Comparison of ENCODE assay signal across 16 cellular contexts in the genomic region with DNA sequence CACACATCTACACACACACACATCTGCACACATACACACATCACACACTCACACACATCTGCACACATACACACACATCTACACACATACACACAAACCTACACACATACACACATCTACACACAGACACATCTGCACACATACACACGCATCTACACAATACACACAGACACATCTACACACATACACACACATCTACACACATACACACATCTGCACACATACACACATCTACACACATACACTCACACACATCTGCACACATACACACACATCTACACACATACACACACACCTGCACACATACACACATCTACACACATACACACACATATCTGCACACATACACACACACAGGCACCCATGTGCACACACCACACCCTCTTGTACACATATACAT. TPM values are rescaled to one million over a fixed set of nuclear protein-coding genes. Genes with fewer than 3 reads are reported as not detected.
DNase-seq lines count a peak whose midpoint lies in the region; ATAC-seq, FAIRE-seq and TF ChIP-seq lines count a peak whose summit lies in the region.
"Had no signal": no experiment of that assay in that cellular context is flagged by ENCODE, and none has a peak within 500 bp of the region (broad histone marks: within the 10 kb centered on the region; RNA-seq: fewer than 3 reads in every experiment).

No MANE protein-coding gene starts in this region.

- TF ChIP-seq CTCF in astrocyte (IDR thresholded peaks at IDR 0.05; ENCODE audit: insufficient read depth, low read depth, low read length) = no peak
- TF ChIP-seq CTCF in endothelial cell of umbilical vein (IDR thresholded peaks at IDR 0.05; ENCODE audit: extremely low read depth in 1 of 2, insufficient read depth in 1 of 2, low read depth in 1 of 2, low read length in 2 of 2) = no peak
- no peak for TF ChIP-seq CTCF in heart left ventricle (IDR thresholded peaks at IDR 0.05)

- no peak overlapping the region for H3K4me3 ChIP-seq in astrocyte (ENCODE audit: insufficient read depth, low read depth, low read length)
- no peak overlapping the region for H3K4me3 ChIP-seq in endothelial cell of umbilical vein (replicated peaks in 1 of 3; ENCODE audit: insufficient read depth in 1 of 3, low read depth in 1 of 3, low read length in 3 of 3)
- no peak overlapping the region for H3K4me3 ChIP-seq in neuronal stem cell (ENCODE audit: low read length in 2 of 2)
- H3K4me3 ChIP-seq in heart left ventricle = no peak overlapping the region
- H3K4me3 ChIP-seq: BLaER1 treated with 17β-estradiol and CSF1 and Interleukin-3, amounts not matched to agents 10 nM and 100 nM; GM23248 had no signal

- H3K27ac Mint-ChIP-seq in astrocyte (ENCODE audit: unreplicated experiment) = no peak overlapping the region
- H3K27ac Mint-ChIP-seq: CD4-positive, CD25-positive, alpha-beta regulatory T cell had no signal

- H3K4me2 ChIP-seq in astrocyte (ENCODE audit: low read length) = no peak overlapping the region
- H3K4me2 ChIP-seq in endothelial cell of umbilical vein (ENCODE audit: insufficient read depth, low read length) = no peak overlapping the region
- H3K4me2 ChIP-seq in neuronal stem cell (ENCODE audit: insufficient read depth, low read length, poor library complexity, severe bottlenecking) = no peak overlapping the region

- H3K27me3 ChIP-seq in astrocyte (ENCODE audit: insufficient read depth, low read length) (no peaks in the 10 kb centered on the region), endothelial cell of umbilical vein (ENCODE audit: control insufficient read depth in 2 of 2, insufficient read depth in 2 of 2, low read length in 2 of 2) (no peaks in the 10 kb centered on the region), neuronal stem cell (ENCODE audit: control insufficient read depth in 3 of 3, insufficient read depth in 3 of 3, low read depth in 1 of 3, low read length in 3 of 3) (peaks cover 0 to 7% (median 2%) of the 10 kb centered on the region in 3 experiments), heart left ventricle (peaks cover 0 to 14% (median 0%) of the 10 kb centered on the region in 9 donors)
- H3K27me3 ChIP-seq: BLaER1 treated with 17β-estradiol and CSF1 and Interleukin-3, amounts not matched to agents 10 nM and 100 nM had no signal

- peaks cover 4% of the 10 kb centered on the region for H3K9me3 Mint-ChIP-seq in astrocyte (ENCODE audit: unreplicated experiment)
- H3K9me3 Mint-ChIP-seq: CD4-positive, CD25-positive, alpha-beta regulatory T cell had no signal

- H3K4me3 Mint-ChIP-seq in astrocyte (ENCODE audit: unreplicated experiment) = no peak overlapping the region
- H3K4me3 Mint-ChIP-seq: CD4-positive, CD25-positive, alpha-beta regulatory T cell had no signal

- FAIRE-seq in GM12892 (lab: Jason Lieb, UNC) (peak; percentile 21), astrocyte (lab: Jason Lieb, UNC) (peak; percentile 86), endothelial cell of umbilical vein (lab: Jason Lieb, UNC) (peak; percentile 26)

- no peak overlapping the region for H3K18ac ChIP-seq in neuronal stem cell (ENCODE audit: low read length)

- H3K27ac ChIP-seq in astrocyte (ENCODE audit: low read depth, low read length) = no peak overlapping the region
- H3K27ac ChIP-seq in endothelial cell of umbilical vein (ENCODE audit: insufficient read depth, low read depth, low read length) = no peak overlapping the region
- no peak overlapping the region for H3K27ac ChIP-seq in neuronal stem cell (replicated peaks; ENCODE audit: low read length)
- no peak overlapping the region for H3K27ac ChIP-seq in heart left ventricle
- H3K27ac ChIP-seq: BLaER1 treated with 17β-estradiol and CSF1 and Interleukin-3, amounts not matched to agents 10 nM and 100 nM; GM23248 had no signal

- no peaks in the 10 kb centered on the region for H3K4me1 Mint-ChIP-seq in astrocyte (ENCODE audit: low read depth, unreplicated experiment)
- H3K4me1 Mint-ChIP-seq: CD4-positive, CD25-positive, alpha-beta regulatory T cell had no signal

- no peaks in the 10 kb centered on the region for H4K20me1 ChIP-seq in astrocyte (ENCODE audit: insufficient read depth, low read length)
- H4K20me1 ChIP-seq in endothelial cell of umbilical vein (replicated peaks; ENCODE audit: control insufficient read depth, extremely low read depth, insufficient read depth, low read length) = no peaks in the 10 kb centered on the region
- H4K20me1 ChIP-seq: BLaER1 treated with 17β-estradiol and CSF1 and Interleukin-3, amounts not matched to agents 10 nM and 100 nM had no signal

- no peaks in the 10 kb centered on the region for H3K79me1 ChIP-seq in neuronal stem cell (ENCODE audit: low read depth, low read length)

- dilution Hi-C loops in endothelial cell of umbilical vein (cut with MboI; ENCODE audit: extremely low pct_ligation_motif_present, low sequenced_read_pairs) = no loop called here

- no peak overlapping the region for H3K9ac ChIP-seq in astrocyte (ENCODE audit: low read length)
- no peak overlapping the region for H3K9ac ChIP-seq in endothelial cell of umbilical vein (replicated peaks; ENCODE audit: extremely low read depth, insufficient read depth, low read length)
- H3K9ac ChIP-seq in neuronal stem cell (ENCODE audit: low read depth, low read length, poor library complexity) = no peak overlapping the region
- H3K9ac ChIP-seq: BLaER1 treated with 17β-estradiol and CSF1 and Interleukin-3, amounts not matched to agents 10 nM and 100 nM; GM23248 had no signal

- peaks cover 2% of the 10 kb centered on the region for H3K36me3 Mint-ChIP-seq in astrocyte (ENCODE audit: low read depth, unreplicated experiment)
- H3K36me3 Mint-ChIP-seq: CD4-positive, CD25-positive, alpha-beta regulatory T cell had no signal

- H3K79me2 ChIP-seq in astrocyte (ENCODE audit: insufficient read depth, low read length) (no peaks in the 10 kb centered on the region), endothelial cell of umbilical vein (ENCODE audit: control insufficient read depth, insufficient read depth, low read length) (no peaks in the 10 kb centered on the region)

- H4K91ac ChIP-seq in neuronal stem cell (ENCODE audit: low read depth, low read length, poor library complexity) = no peak overlapping the region

- CTCF ChIA-PET in endothelial cell of umbilical vein (lab: Charles Lee) = interaction anchor here (1.3 to 1.4 kb wide), 2 partner anchors 53 to 95 kb away, joined by 3 to 8 read pairs; no protein-coding TSS in a partner anchor

- H4K8ac ChIP-seq in neuronal stem cell (ENCODE audit: low read depth, low read length) = no peak overlapping the region

- intact Hi-C loops in endothelial cell of umbilical vein (cut with micrococcal nuclease) = no loop called here
- intact Hi-C loops in heart left ventricle (cut with DNase I) = loop anchor here in 1 of 10 donors (10.0 kb wide), 1 partner anchor 471 kb away; no protein-coding TSS in a partner anchor

- peak overlapping the region; percentile 10 for H2AFZ ChIP-seq in astrocyte (ENCODE audit: low read depth, low read length)
- H2AFZ ChIP-seq in endothelial cell of umbilical vein (ENCODE audit: low read depth, low read length) = no peak overlapping the region
- H2AFZ ChIP-seq in neuronal stem cell (ENCODE audit: low read length) = no peak overlapping the region
- H2AFZ ChIP-seq: GM23248 had no signal

- H3K9me3 ChIP-seq in astrocyte (ENCODE audit: insufficient read depth, low read depth, low read length) = peaks cover 12% of the 10 kb centered on the region
- no peaks in the 10 kb centered on the region for H3K9me3 ChIP-seq in endothelial cell of umbilical vein (replicated peaks; ENCODE audit: control insufficient read depth, insufficient read depth, low read length)
- H3K9me3 ChIP-seq in neuronal stem cell (replicated peaks in 1 of 2; ENCODE audit: control insufficient read depth in 2 of 2, insufficient read depth in 1 of 2, low read depth in 1 of 2, low read length in 2 of 2) = peaks cover 0 to 8% of the 10 kb centered on the region in 2 donors
- H3K9me3 ChIP-seq in heart left ventricle = no peaks in the 10 kb centered on the region

- DNase-seq in GM12892 (ENCODE audit: insufficient read length) (no peak), astrocyte (ENCODE audit: low read depth) (no peak), endothelial cell of umbilical vein (ENCODE audit: low read depth, low spot score) (no peak), neuronal stem cell (ENCODE audit: low spot score) (no peak), heart left ventricle (no peak), HCEC 1CT (no peak)
- DNase-seq: ACHN; CD4-positive, CD25-positive, alpha-beta regulatory T cell; DMS 273 treated with DMSO at 0.1 percent for 48 hours; GM23248; KG1 had no signal

- no peak overlapping the region for H3K23ac ChIP-seq in neuronal stem cell (ENCODE audit: low read depth, low read length, poor library complexity)

- no peaks in the 10 kb centered on the region for H3K36me3 ChIP-seq in astrocyte (ENCODE audit: insufficient read depth, low read length)
- H3K36me3 ChIP-seq in endothelial cell of umbilical vein (ENCODE audit: control insufficient read depth in 2 of 2, extremely low read depth in 1 of 2, insufficient read depth in 2 of 2, low read length in 2 of 2) = no peaks in the 10 kb centered on the region
- H3K36me3 ChIP-seq in neuronal stem cell (replicated peaks in 1 of 2; ENCODE audit: control insufficient read depth in 2 of 2, insufficient read depth in 2 of 2, low read length in 2 of 2) = no peaks in the 10 kb centered on the region
- H3K36me3 ChIP-seq in heart left ventricle = no peaks in the 10 kb centered on the region
- H3K36me3 ChIP-seq: BLaER1 treated with 17β-estradiol and CSF1 and Interleukin-3, amounts not matched to agents 10 nM and 100 nM had no signal

- H2BK120ac ChIP-seq in neuronal stem cell (ENCODE audit: low read depth, low read length) = no peak overlapping the region

- H3K4me1 ChIP-seq in astrocyte (ENCODE audit: insufficient read depth, low read length) (no peaks in the 10 kb centered on the region), endothelial cell of umbilical vein (ENCODE audit: control insufficient read depth, extremely low read depth, insufficient read depth, low read length) (no peaks in the 10 kb centered on the region), neuronal stem cell (ENCODE audit: control insufficient read depth in 2 of 2, insufficient read depth in 1 of 2, low read depth in 1 of 2, low read length in 2 of 2) (no peaks in the 10 kb centered on the region), heart left ventricle (no peaks in the 10 kb centered on the region)

- H3K4ac ChIP-seq in neuronal stem cell (ENCODE audit: low read length) = no peak overlapping the region

- TF ChIP-seq POLR2A in GM12892 (IDR thresholded peaks at IDR 0.05; ENCODE audit: low read depth, low read length) (no peak), endothelial cell of umbilical vein (IDR thresholded peaks at IDR 0.05; ENCODE audit: low read depth, low read length) (no peak), heart left ventricle (IDR thresholded peaks at IDR 0.05) (no peak)

- H3K9me1 ChIP-seq in endothelial cell of umbilical vein (replicated peaks; ENCODE audit: control insufficient read depth, extremely low read depth, insufficient read depth, low read length) = no peaks in the 10 kb centered on the region

- ATAC-seq in heart left ventricle (no peak), HG02840 (IDR thresholded peaks at IDR 0.05; ENCODE audit: low FRiP score, unreplicated experiment) (no peak)

- H2AK5ac ChIP-seq in neuronal stem cell (ENCODE audit: low read depth, low read length) = no peak overlapping the region

- no CpG with 5 or more reads among the region's 1 CpG for WGBS in neuronal stem cell (ENCODE audit: extremely low coverage in 2 of 2, insufficient read length in 2 of 2, insufficient replicate concordance in 1 of 2), 2 donors
- 92 to 98% (median 96%) methylated on average over 1 of the region's 1 CpG for WGBS in heart left ventricle, 4 donors

- H3K14ac ChIP-seq in neuronal stem cell (ENCODE audit: low read length) = peak overlapping the region; percentile 79

- H2BK5ac ChIP-seq in neuronal stem cell (ENCODE audit: low read length) = no peak overlapping the region

- POLR2A ChIA-PET in endothelial cell of umbilical vein (lab: Charles Lee) = no interaction called here

- no peak overlapping the region for H2BK15ac ChIP-seq in neuronal stem cell (ENCODE audit: low read length)

- no TSS peak for BruUV-seq in endothelial cell of umbilical vein (replicated peaks; lab: Mats Ljungman, UMichigan)

- peaks cover 31% of the 10 kb centered on the region for H3K27me3 Mint-ChIP-seq in astrocyte (ENCODE audit: low read depth, unreplicated experiment)
- H3K27me3 Mint-ChIP-seq: CD4-positive, CD25-positive, alpha-beta regulatory T cell had no signal

- H2BK12ac ChIP-seq in neuronal stem cell (ENCODE audit: low read length) = no peak overlapping the region

RNA-seq across cellular contexts. Expression of a gene that starts 0.4 kb away (rescaled TPM):
- polyA plus RNA-seq in GM12892 (2012; ENCODE audit: missing spikeins) = not detected
- total RNA-seq in astrocyte (not detected in 2 replicates), endothelial cell of umbilical vein (not detected in 2 replicates), heart left ventricle (not detected)
- polyA plus RNA-seq in endothelial cell of umbilical vein (not detected in 2 replicates), heart left ventricle (not detected)
- not detected in 2 replicates for polyA plus RNA-seq in endothelial cell of umbilical vein (2011; cell fraction: cytosol; rRNA removed)
- not detected in 2 replicates for polyA plus RNA-seq in endothelial cell of umbilical vein (2011; cell fraction: nucleus; rRNA removed)
- not detected in 2 replicates for polyA plus RNA-seq in endothelial cell of umbilical vein (2012)
- polyA minus RNA-seq in endothelial cell of umbilical vein = not detected in 2 replicates
- polyA minus RNA-seq in endothelial cell of umbilical vein (2011; cell fraction: cytosol; rRNA and poly(A)+ RNA removed) = not detected
- polyA minus RNA-seq in endothelial cell of umbilical vein (2011; cell fraction: nucleus; rRNA and poly(A)+ RNA removed) = not detected in 2 replicates
- polyA plus RNA-seq in neuronal stem cell (2013, experiment 1 of 2) = not detected
- polyA plus RNA-seq in neuronal stem cell (2013, experiment 2 of 2) = not detected
- total RNA-seq: A172; CD4-positive, CD25-positive, alpha-beta regulatory T cell; Daoy; GM23248; H7 had no signal
- polyA plus RNA-seq: CD4-positive, CD25-positive, alpha-beta regulatory T cell; GM23248 had no signal

RNA-seq across cellular contexts. Expression of a gene that starts 24.6 kb away (rescaled TPM):
- 2.4 TPM for polyA plus RNA-seq in GM12892 (2012; ENCODE audit: missing spikeins)
- total RNA-seq in astrocyte (0.34 and 1.4 TPM in 2 replicates), endothelial cell of umbilical vein (0.55 and 0.77 TPM in 2 replicates), heart left ventricle (1 to 10 TPM; 1.1 to 7.3 (median 3.6) TPM)
- polyA plus RNA-seq in endothelial cell of umbilical vein (0.37 and 0.41 TPM in 2 replicates), heart left ventricle (1 to 10 TPM; 5.6 TPM)
- 0.19 and 0.56 TPM in 2 replicates for polyA plus RNA-seq in endothelial cell of umbilical vein (2011; cell fraction: cytosol; rRNA removed)
- 1.3 and 1.8 TPM in 2 replicates for polyA plus RNA-seq in endothelial cell of umbilical vein (2011; cell fraction: nucleus; rRNA removed)
- polyA plus RNA-seq in endothelial cell of umbilical vein (2012) = 0.16 TPM in 1 of 2 replicates, not detected in the other
- polyA minus RNA-seq in endothelial cell of umbilical vein = 0.51 and 0.63 TPM in 2 replicates
- polyA minus RNA-seq in endothelial cell of umbilical vein (2011; cell fraction: cytosol; rRNA and poly(A)+ RNA removed) = 2.3 TPM
- 1.0 and 1.3 TPM in 2 replicates for polyA minus RNA-seq in endothelial cell of umbilical vein (2011; cell fraction: nucleus; rRNA and poly(A)+ RNA removed)
- polyA plus RNA-seq in neuronal stem cell (2013, experiment 1 of 2) = 0.15 TPM
- polyA plus RNA-seq in neuronal stem cell (2013, experiment 2 of 2) = not detected
- total RNA-seq: CD4-positive, CD25-positive, alpha-beta regulatory T cell had no signal
- polyA plus RNA-seq: CD4-positive, CD25-positive, alpha-beta regulatory T cell; GM23248 had no signal
